1 cellular context compared by ENCODE assay signal in genomic region chr3:17747890-17748247, GRCh38.
TF ChIP-seq lines count a peak whose summit lies in the region.

No MANE protein-coding gene starts in this region.

TF ChIP-seq in GM12878, 131 proteins besides CTCF, POLR2A, EP300 and RAD21:
- 0 out of 2 replicates have a peak, but pooled peaks have one; percentile 11 for TF ChIP-seq RELB (IDR thresholded peaks at IDR 0.05; ENCODE audit: low read depth)
- no peak for TF ChIP-seq CBX3 (IDR thresholded peaks at IDR 0.05; ENCODE audit: borderline replicate concordance, low read depth)
- TF ChIP-seq YY1 (IDR thresholded peaks at IDR 0.05; ENCODE audit: low read depth, low read length), result peak; percentile 18; the same call in 1 of the 2 replicates
- TF ChIP-seq, protein P1, sequence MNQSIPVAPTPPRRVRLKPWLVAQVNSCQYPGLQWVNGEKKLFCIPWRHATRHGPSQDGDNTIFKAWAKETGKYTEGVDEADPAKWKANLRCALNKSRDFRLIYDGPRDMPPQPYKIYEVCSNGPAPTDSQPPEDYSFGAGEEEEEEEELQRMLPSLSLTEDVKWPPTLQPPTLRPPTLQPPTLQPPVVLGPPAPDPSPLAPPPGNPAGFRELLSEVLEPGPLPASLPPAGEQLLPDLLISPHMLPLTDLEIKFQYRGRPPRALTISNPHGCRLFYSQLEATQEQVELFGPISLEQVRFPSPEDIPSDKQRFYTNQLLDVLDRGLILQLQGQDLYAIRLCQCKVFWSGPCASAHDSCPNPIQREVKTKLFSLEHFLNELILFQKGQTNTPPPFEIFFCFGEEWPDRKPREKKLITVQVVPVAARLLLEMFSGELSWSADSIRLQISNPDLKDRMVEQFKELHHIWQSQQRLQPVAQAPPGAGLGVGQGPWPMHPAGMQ (IDR thresholded peaks at IDR 0.05; ENCODE audit: borderline replicate concordance), result no peak
- peak; percentile 31; the same call in 1 of the 2 replicates for TF ChIP-seq SMARCA5 (IDR thresholded peaks at IDR 0.05)
TF ChIP-seq in GM12878: peak in this region for 3.
